In the genomic region with DNA sequence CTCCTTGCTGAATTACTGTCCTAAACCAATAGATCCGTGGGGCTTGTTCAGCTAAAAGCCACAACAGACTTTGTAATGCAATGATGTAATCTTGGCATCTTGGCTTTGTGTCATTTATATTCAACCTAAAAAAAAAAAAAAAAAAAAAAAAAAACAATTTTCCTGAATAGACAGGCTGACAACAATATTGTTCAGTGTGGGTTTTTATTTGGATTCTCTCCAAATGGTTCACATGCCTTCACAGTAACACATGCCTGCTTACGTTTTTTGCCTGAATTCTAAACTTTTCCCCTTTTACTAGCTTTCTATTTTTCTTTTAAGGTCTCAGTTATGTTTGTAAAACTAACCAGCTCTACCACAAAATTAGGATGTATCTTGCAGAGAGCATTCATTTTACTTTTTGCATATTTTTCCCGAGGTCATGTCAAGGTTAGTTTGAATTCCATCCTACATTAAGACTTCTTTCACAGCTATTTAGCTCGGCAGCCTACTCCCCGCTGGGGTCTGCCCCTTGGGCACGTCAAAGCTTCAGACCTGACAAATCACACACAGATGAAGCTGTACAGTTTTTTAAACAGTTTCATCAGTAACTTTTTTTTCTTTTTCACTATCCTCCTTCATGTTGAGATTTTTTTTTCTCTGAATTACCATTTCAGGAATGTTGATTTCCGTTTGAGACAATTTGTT, we compare ENCODE assay signal across 11 cellular contexts.
DNase-seq lines count a peak whose midpoint lies in the region; ATAC-seq, FAIRE-seq and TF ChIP-seq lines count a peak whose summit lies in the region.
"Had no signal": no experiment of that assay in that cellular context is flagged by ENCODE, and none has a peak within 500 bp of the region (broad histone marks: within the 10 kb centered on the region; RNA-seq: fewer than 3 reads in every experiment).

No MANE protein-coding gene starts in this region.

- H3K4me1 Mint-ChIP-seq in chondrocyte (ENCODE audit: low read depth) (peaks cover 20% of the 10 kb centered on the region), nephron progenitor cell (peaks cover 14% of the 10 kb centered on the region)
- H3K4me1 Mint-ChIP-seq: stimulated activated naive CD8-positive, alpha-beta T cell treated with anti-CD3 and anti-CD28 coated beads, Interleukin-15, amount 100 ng/mL, for 72 hours had no signal

- H3K27me3 Mint-ChIP-seq in chondrocyte (ENCODE audit: low read depth) (no peaks in the 10 kb centered on the region), nephron progenitor cell (ENCODE audit: low read depth, poor library complexity) (no peaks in the 10 kb centered on the region)
- H3K27me3 Mint-ChIP-seq: stimulated activated naive CD8-positive, alpha-beta T cell treated with anti-CD3 and anti-CD28 coated beads, Interleukin-15, amount 100 ng/mL, for 72 hours had no signal

- H3K4me1 ChIP-seq in left lung, result no peaks in the 10 kb centered on the region
- H3K4me1 ChIP-seq: pancreas had no signal

- H3K36me3 ChIP-seq in left lung, result peaks cover 0 to 3% of the 10 kb centered on the region in 2 donors
- H3K36me3 ChIP-seq: pancreas had no signal

- peak overlapping the region; percentile 75 for H3K4me3 Mint-ChIP-seq in chondrocyte (ENCODE audit: unreplicated experiment)
- no peak overlapping the region for H3K4me3 Mint-ChIP-seq in nephron progenitor cell
- H3K4me3 Mint-ChIP-seq: stimulated activated naive CD8-positive, alpha-beta T cell treated with anti-CD3 and anti-CD28 coated beads, Interleukin-15, amount 100 ng/mL, for 72 hours had no signal

- intact Hi-C loops in left lung (cut with DNase I), result no loop called here

- no peaks in the 10 kb centered on the region for H3K36me3 Mint-ChIP-seq in chondrocyte (ENCODE audit: low read depth)
- H3K36me3 Mint-ChIP-seq in nephron progenitor cell (ENCODE audit: low read depth), result no peaks in the 10 kb centered on the region
- H3K36me3 Mint-ChIP-seq: CD14-positive monocyte had no signal

- H3K27ac Mint-ChIP-seq in chondrocyte (ENCODE audit: unreplicated experiment) (peak overlapping the region; percentile 92), nephron progenitor cell (no peak overlapping the region)
- H3K27ac Mint-ChIP-seq: CD14-positive monocyte; stimulated activated naive CD8-positive, alpha-beta T cell treated with anti-CD3 and anti-CD28 coated beads, Interleukin-15, amount 100 ng/mL, for 72 hours had no signal

- H3K4me3 ChIP-seq in left lung, result no peak overlapping the region
- H3K4me3 ChIP-seq: pancreas had no signal

- H3K9me3 Mint-ChIP-seq in chondrocyte (ENCODE audit: low read depth) (no peaks in the 10 kb centered on the region), nephron progenitor cell (no peaks in the 10 kb centered on the region)
- H3K9me3 Mint-ChIP-seq: stimulated activated naive CD8-positive, alpha-beta T cell treated with anti-CD3 and anti-CD28 coated beads, Interleukin-15, amount 100 ng/mL, for 72 hours had no signal

- no peak for TF ChIP-seq CTCF in chondrocyte (IDR thresholded peaks at IDR 0.05)
- TF ChIP-seq CTCF in left lung (IDR thresholded peaks at IDR 0.05), result no peak
- TF ChIP-seq CTCF in nephron progenitor cell (IDR thresholded peaks at IDR 0.05), result no peak

- H3K27ac ChIP-seq in left lung, result no peak overlapping the region
- H3K27ac ChIP-seq: pancreas had no signal

- no peaks in the 10 kb centered on the region for H3K27me3 ChIP-seq in left lung
- H3K27me3 ChIP-seq: pancreas had no signal

- ATAC-seq in left lung, result peak; percentile 27
- ATAC-seq: stimulated activated naive CD8-positive, alpha-beta T cell treated with anti-CD3 and anti-CD28 coated beads, Interleukin-15, amount 100 ng/mL, for 72 hours had no signal

- no peaks in the 10 kb centered on the region for H3K9me3 ChIP-seq in left lung
- H3K9me3 ChIP-seq: pancreas had no signal

- no peak for FAIRE-seq in GM19239 (lab: Jason Lieb, UNC)
- FAIRE-seq: pancreas had no signal

- DNase-seq in A172 (ENCODE audit: low spot score) (peak; percentile 52), HS-27A (ENCODE audit: low read depth) (peak; percentile 33), chondrocyte (ENCODE audit: low spot score) (peak; percentile 63), left lung (no peak), nephron progenitor cell (no peak), NCI-H187 treated with DMSO at 0.1 percent for 48 hours (lab: John Stamatoyannopoulos, UW) (no peak), GM19239 (ENCODE audit: insufficient read length, low spot score) (no peak)
- no peak for DNase-seq in stimulated activated CD4-positive, alpha-beta T cell treated with anti-CD3 and anti-CD28 coated beads, Interleukin-15, amount 100 ng/mL, for 24 hours
- DNase-seq: pancreas; stimulated activated naive CD8-positive, alpha-beta T cell treated with anti-CD3 and anti-CD28 coated beads, Interleukin-15, amount 100 ng/mL, for 72 hours had no signal

Comparison
In these comparisons a context has a peak if more than half of its experiments do, and no peak if none do; other contexts are left out.
1. DNase-seq: peak in A172 (single experiment), HS-27A (single experiment) and chondrocyte (single experiment); none in left lung (0 of 2), nephron progenitor cell (single experiment), NCI-H187 treated with DMSO at 0.1 percent for 48 hours (single experiment), stimulated activated CD4-positive, alpha-beta T cell treated with anti-CD3 and anti-CD28 coated beads, Interleukin-15, amount 100 ng/mL, for 24 hours (single experiment) and GM19239 (single experiment).